15 cellular contexts compared by ENCODE assay signal in genomic region chr3:104368760-104369159, GRCh38.
DNase-seq lines count a peak whose midpoint lies in the region; ATAC-seq, FAIRE-seq and TF ChIP-seq lines count a peak whose summit lies in the region.
"Had no signal": no experiment of that assay in that cellular context is flagged by ENCODE, and none has a peak within 500 bp of the region (broad histone marks: within the 10 kb centered on the region; RNA-seq: fewer than 3 reads in every experiment).

No MANE protein-coding gene starts in this region.

- no peak overlapping the region for H3K23ac ChIP-seq in IMR-90 (ENCODE audit: low read depth, low read length)

- no peak overlapping the region for H2BK5ac ChIP-seq in IMR-90 (ENCODE audit: low read depth, low read length, poor library complexity, severe bottlenecking)

- BruUV-seq in IMR-90 (replicated peaks; lab: Mats Ljungman, UMichigan) (no TSS peak), PC-3 (replicated peaks; lab: Mats Ljungman, UMichigan) (no TSS peak)

- H3K14ac ChIP-seq in IMR-90 (replicated peaks; ENCODE audit: low read depth, low read length), result no peak overlapping the region

- H2AFZ ChIP-seq in IMR-90 (replicated peaks; ENCODE audit: low read length, poor library complexity) (no peak overlapping the region), PC-3 (ENCODE audit: low read length) (no peak overlapping the region)

- H4K91ac ChIP-seq in IMR-90 (ENCODE audit: insufficient read depth, low read depth, low read length), result no peak overlapping the region

- H2AK5ac ChIP-seq in IMR-90 (ENCODE audit: low read depth, low read length), result no peak overlapping the region

- no peak overlapping the region for H4K8ac ChIP-seq in IMR-90 (ENCODE audit: low read depth in 2 of 2, low read length in 2 of 2)

- CTCF ChIA-PET in A549 (lab: Yijun Ruan, JAX) (no interaction called here), IMR-90 (lab: Yijun Ruan, JAX) (no interaction called here), PC-3 (lab: Charles Lee) (no interaction called here)

- H3K18ac ChIP-seq in IMR-90 (ENCODE audit: low read depth, low read length), result no peak overlapping the region

- TF ChIP-seq POLR2A in A549 (IDR thresholded peaks at IDR 0.05; ENCODE audit: low read length) (no peak), IMR-90 (IDR thresholded peaks at IDR 0.05; ENCODE audit: low read depth, low read length) (no peak), tibial nerve (IDR thresholded peaks at IDR 0.05) (no peak)

- no peak overlapping the region for H2AK9ac ChIP-seq in IMR-90 (replicated peaks; ENCODE audit: low read depth, low read length, poor library complexity)

- peaks cover 4% of the 10 kb centered on the region for H3F3A ChIP-seq in PC-3 (ENCODE audit: low read length, unreplicated experiment)

- H3K79me2 ChIP-seq in PC-3 (ENCODE audit: low read length), result peaks cover 53% of the 10 kb centered on the region

- FAIRE-seq in A549 (lab: Jason Lieb, UNC), result no peak

- H3K4me1 ChIP-seq in A549, result peaks cover 25% of the 10 kb centered on the region; the same call in 2 of the 3 replicates
- H3K4me1 ChIP-seq in IMR-90 (ENCODE audit: control insufficient read depth, insufficient read depth, low read length), result no peaks in the 10 kb centered on the region
- H3K4me1 ChIP-seq in PC-3 (ENCODE audit: insufficient read depth, low read length), result no peaks in the 10 kb centered on the region
- H3K4me1 ChIP-seq in tibial nerve, result peaks cover 0 to 7% (median 2%) of the 10 kb centered on the region in 4 donors

- ATAC-seq in A549, result no peak
- no peak for ATAC-seq in IMR-90 (ENCODE audit: low read depth)
- peak; percentile 19; the same call in 1 of the 2 replicates for ATAC-seq in PC-3
- ATAC-seq in HG02840 (IDR thresholded peaks at IDR 0.05; ENCODE audit: low FRiP score, unreplicated experiment), result no peak

- H4K20me1 ChIP-seq in IMR-90 (ENCODE audit: insufficient read depth, low read length), result no peaks in the 10 kb centered on the region
- H4K20me1 ChIP-seq in PC-3 (ENCODE audit: low read length), result no peaks in the 10 kb centered on the region
- H4K20me1 ChIP-seq: BLaER1 treated with 17β-estradiol and CSF1 and Interleukin-3, amounts not matched to agents 10 nM and 100 nM had no signal

- H3K27ac ChIP-seq in A549 (peak overlapping the region; percentile 51 to 61), IMR-90 (ENCODE audit: insufficient read depth, low read length) (no peak overlapping the region), PC-3 (ENCODE audit: low read length) (no peak overlapping the region; the same call in 1 of the 2 replicates), tibial nerve (peak overlapping the region in 3 of 4 donors; percentile 31 to 60 (median 43))
- H3K27ac ChIP-seq: BLaER1 treated with 17β-estradiol and CSF1 and Interleukin-3, amounts not matched to agents 10 nM and 100 nM; HL-60 had no signal

- H3K9me2 ChIP-seq in PC-3 (replicated peaks; ENCODE audit: low read length), result no peaks in the 10 kb centered on the region

- no peak overlapping the region for H2BK15ac ChIP-seq in IMR-90 (ENCODE audit: low read depth, low read length)

- H3K4ac ChIP-seq in IMR-90 (ENCODE audit: low read depth, low read length), result no peak overlapping the region

- DNase-seq in A549 (ENCODE audit: low read depth in 1 of 2, low spot score in 1 of 2) (no peak), IMR-90 (no peak), PC-3 (no peak), tibial nerve (ENCODE audit: low spot score in 2 of 2) (no peak), GM20000 (ENCODE audit: low spot score) (no peak)
- DNase-seq: CD4-positive, CD25-positive, alpha-beta regulatory T cell; DMS53; GF-D8; GOT3; HCEC 1CT; HFFc6; KG1 had no signal

- TF ChIP-seq RAD21 in A549 (conservative IDR thresholded peaks at IDR 0.05 in 1 of 2, IDR thresholded peaks at IDR 0.05 in 1 of 2) (no peak), IMR-90 (IDR thresholded peaks at IDR 0.05; ENCODE audit: low read length) (no peak)

- peak overlapping the region; percentile 58; the same call in 2 of the 3 replicates for H3K4me2 ChIP-seq in A549
- H3K4me2 ChIP-seq in IMR-90 (ENCODE audit: low read depth, low read length), result no peak overlapping the region
- H3K4me2 ChIP-seq in PC-3 (ENCODE audit: low read length), result no peak overlapping the region
- H3K4me2 ChIP-seq: BLaER1 treated with 17β-estradiol and CSF1 and Interleukin-3, amounts not matched to agents 10 nM and 100 nM had no signal

- H3K27me3 ChIP-seq in IMR-90 (ENCODE audit: control insufficient read depth, insufficient read depth, low read length) (no peaks in the 10 kb centered on the region), PC-3 (ENCODE audit: low read length) (no peaks in the 10 kb centered on the region), tibial nerve (no peaks in the 10 kb centered on the region)
- H3K27me3 ChIP-seq: BLaER1 treated with 17β-estradiol and CSF1 and Interleukin-3, amounts not matched to agents 10 nM and 100 nM had no signal

- POLR2A ChIA-PET in A549 (lab: Yijun Ruan, JAX), result no interaction called here
- POLR2A ChIA-PET in IMR-90 (lab: Charles Lee; ENCODE audit: unreplicated experiment), result no interaction called here
- POLR2A ChIA-PET in PC-3 (lab: Charles Lee; ENCODE audit: unreplicated experiment), result no interaction called here

- TF ChIP-seq CTCF in A549 (IDR thresholded peaks at IDR 0.05), result no peak
- no peak for TF ChIP-seq CTCF in IMR-90 (conservative IDR thresholded peaks at IDR 0.05; ENCODE audit: low read depth, low read length)
- TF ChIP-seq CTCF in PC-3 (conservative IDR thresholded peaks at IDR 0.05; ENCODE audit: low read depth, low read length), result no peak
- TF ChIP-seq CTCF in tibial nerve (IDR thresholded peaks at IDR 0.05), result no peak
- no peak for TF ChIP-seq CTCF in GM20000 (IDR thresholded peaks at IDR 0.05; ENCODE audit: extremely low read depth, missing control alignments)

- dilution Hi-C loops in IMR-90 (cut with HindIII; ENCODE audit: low sequenced_read_pairs, unreplicated experiment), result no loop called here

- no peaks in the 10 kb centered on the region for H3K79me1 ChIP-seq in IMR-90 (ENCODE audit: low read depth in 1 of 2, low read length in 2 of 2)

- H4K5ac ChIP-seq in IMR-90 (ENCODE audit: low read depth, low read length), result no peak overlapping the region

- no peak overlapping the region for H2BK120ac ChIP-seq in IMR-90 (ENCODE audit: low read depth, low read length)

- in situ Hi-C loops in IMR-90 (cut with MboI; ENCODE audit: low sequenced_read_pairs), result no loop called here

- no peaks in the 10 kb centered on the region for H3K9me1 ChIP-seq in IMR-90 (ENCODE audit: insufficient read depth, low read length)

- no peak for TF ChIP-seq EP300 in A549 (IDR thresholded peaks at IDR 0.05)
- TF ChIP-seq EP300 in tibial nerve (IDR thresholded peaks at IDR 0.05), result no peak

- no peaks in the 10 kb centered on the region for H3K36me3 ChIP-seq in IMR-90 (ENCODE audit: control insufficient read depth, insufficient read depth, low read length)
- H3K36me3 ChIP-seq in PC-3 (ENCODE audit: low read depth, low read length), result no peaks in the 10 kb centered on the region
- no peaks in the 10 kb centered on the region for H3K36me3 ChIP-seq in tibial nerve
- H3K36me3 ChIP-seq: BLaER1 treated with 17β-estradiol and CSF1 and Interleukin-3, amounts not matched to agents 10 nM and 100 nM had no signal

- intact Hi-C loops in IMR-90 (cut with micrococcal nuclease), result no loop called here
- intact Hi-C loops in PC-3 (cut with micrococcal nuclease), result no loop called here

- no peak overlapping the region for H3K9ac ChIP-seq in IMR-90 (ENCODE audit: low read depth, low read length)
- H3K9ac ChIP-seq in PC-3 (ENCODE audit: low read length), result no peak overlapping the region
- H3K9ac ChIP-seq: BLaER1 treated with 17β-estradiol and CSF1 and Interleukin-3, amounts not matched to agents 10 nM and 100 nM had no signal

- H3K9me3 ChIP-seq in A549 (no peaks in the 10 kb centered on the region), IMR-90 (ENCODE audit: control insufficient read depth, insufficient read depth, low read length) (no peaks in the 10 kb centered on the region), PC-3 (ENCODE audit: low read length) (no peaks in the 10 kb centered on the region), tibial nerve (no peaks in the 10 kb centered on the region)
- H3K9me3 ChIP-seq: BLaER1 treated with 17β-estradiol and CSF1 and Interleukin-3, amounts not matched to agents 10 nM and 100 nM had no signal

- H2BK20ac ChIP-seq in IMR-90 (ENCODE audit: low read depth, low read length), result no peak overlapping the region

- H3K56ac ChIP-seq in IMR-90 (ENCODE audit: extremely low read depth, insufficient read depth, low read length), result no peak overlapping the region

- H3K4me3 ChIP-seq in A549 (no peak overlapping the region), IMR-90 (ENCODE audit: insufficient read depth, low read depth, low read length) (no peak overlapping the region), PC-3 (ENCODE audit: low read length) (no peak overlapping the region), tibial nerve (no peak overlapping the region)
- H3K4me3 ChIP-seq: BLaER1 treated with 17β-estradiol and CSF1 and Interleukin-3, amounts not matched to agents 10 nM and 100 nM had no signal

TF ChIP-seq in A549, 52 proteins besides CTCF, POLR2A, EP300 and RAD21:
- TF ChIP-seq NFE2L2 (conservative IDR thresholded peaks at IDR 0.05; ENCODE audit: low read length), result peak; percentile 93
- no peak for TF ChIP-seq ZFP36 (IDR thresholded peaks at IDR 0.05; ENCODE audit: borderline replicate concordance, partially characterized antibody)
- TF ChIP-seq MAFK (IDR thresholded peaks at IDR 0.05; ENCODE audit: partially characterized antibody), result peak; percentile 97

TF ChIP-seq in IMR-90, 13 proteins besides CTCF, POLR2A, EP300 and RAD21:
- TF ChIP-seq CHD1 (IDR thresholded peaks at IDR 0.05; ENCODE audit: low read depth, low read length) (no peak), MAFK (IDR thresholded peaks at IDR 0.05; ENCODE audit: low read depth, low read length) (peak; percentile 72), NFE2L2 (IDR thresholded peaks at IDR 0.05; ENCODE audit: low read depth, low read length) (peak; percentile 90)

Comparison
In these comparisons a context has a peak if more than half of its experiments do, and no peak if none do; other contexts are left out.
1. H3K27ac ChIP-seq: peak in A549 (2 of 2) and tibial nerve (3 of 4); none in IMR-90 (single experiment) and PC-3 (single experiment).